ENCODE assay signal across 1 cellular context in the genomic region with DNA sequence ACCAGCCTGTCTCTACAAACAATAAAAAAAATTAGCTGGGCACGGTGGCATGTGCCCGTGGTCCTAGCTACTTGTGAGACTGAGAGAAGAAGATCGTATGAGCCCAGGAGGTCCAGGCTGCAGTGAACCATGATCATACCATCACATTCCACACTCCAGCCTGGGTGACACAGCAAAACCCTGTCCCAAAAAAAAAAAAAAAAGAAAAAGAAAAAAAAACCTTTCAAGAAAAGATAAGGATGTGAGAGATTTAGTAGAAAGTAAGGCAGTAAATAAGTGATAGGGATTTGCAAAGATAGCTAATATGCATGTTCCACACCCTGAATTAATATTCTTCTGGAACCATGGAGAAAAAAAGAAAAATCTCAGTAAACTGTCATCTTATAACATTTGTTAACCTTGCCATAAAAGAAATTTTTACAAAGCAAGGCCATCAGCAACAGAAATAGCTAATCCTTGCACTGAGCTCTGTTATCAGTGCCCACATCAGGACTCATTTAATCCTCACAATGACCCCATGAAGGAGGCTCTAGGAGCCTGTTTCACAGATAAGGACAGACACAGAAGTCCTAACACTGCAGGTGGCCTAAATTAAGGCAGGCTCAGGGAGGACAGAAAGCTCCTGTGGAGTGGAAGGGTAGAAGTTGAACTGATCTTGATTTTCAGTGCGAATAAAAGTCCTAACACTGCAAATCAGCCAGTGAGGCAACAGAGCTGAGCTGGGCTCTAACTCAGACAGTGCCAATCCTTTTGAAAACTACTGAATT.
TF ChIP-seq lines count a peak whose summit lies in the region.

No MANE protein-coding gene starts in this region.

TF ChIP-seq in endothelial cell of umbilical vein, 7 proteins besides CTCF, POLR2A, EP300 and RAD21:
- TF ChIP-seq MYC (IDR thresholded peaks at IDR 0.05; ENCODE audit: low read depth, low read length) (no peak), EZH2 (IDR thresholded peaks at IDR 0.05; ENCODE audit: borderline replicate concordance, low read depth, low read length, severe bottlenecking) (no peak), GATA2 (IDR thresholded peaks at IDR 0.05; ENCODE audit: insufficient read depth, insufficient read length, low read depth, low read length) (peak; percentile 28)
